In genomic region chr17:73399056-73399455, GRCh38 we compare ENCODE assay signal across 23 cellular contexts.
"Had no signal": no experiment of that assay in that cellular context is flagged by ENCODE, and none has a peak within 500 bp of the region (broad histone marks: within the 10 kb centered on the region; RNA-seq: fewer than 3 reads in every experiment).

No MANE protein-coding gene starts in this region.

- H3K4me3 ChIP-seq: neural progenitor cell, ovary, psoas muscle, right lobe of liver, sigmoid colon, stomach, thoracic aorta, thyroid gland, tibial nerve, upper lobe of left lung, vagina had no signal

- H3K9me3 ChIP-seq: ovary, psoas muscle, right lobe of liver, sigmoid colon, stomach, thoracic aorta, thyroid gland, tibial nerve, upper lobe of left lung, vagina had no signal

- H3K36me3 ChIP-seq: neural progenitor cell, ovary, right lobe of liver, sigmoid colon, stomach, thoracic aorta, thyroid gland, upper lobe of left lung, vagina had no signal

- FAIRE-seq: small intestine had no signal

- H3K4me1 ChIP-seq: neural progenitor cell, parathyroid adenoma, psoas muscle, right lobe of liver, sigmoid colon, stomach, thyroid gland, upper lobe of left lung, vagina had no signal

- H3K27me3 ChIP-seq: neural progenitor cell, ovary, right lobe of liver, sigmoid colon, stomach, thyroid gland, tibial nerve, upper lobe of left lung, vagina had no signal

- H3K27ac ChIP-seq: neural progenitor cell, ovary, parathyroid adenoma, psoas muscle, right lobe of liver, sigmoid colon, stomach, thoracic aorta, thyroid gland, tibial nerve, upper lobe of left lung, vagina had no signal

- DNase-seq: occipital lobe; ovary; sigmoid colon; small intestine; stimulated activated CD4-positive, alpha-beta T cell treated with anti-CD3 and anti-CD28 coated beads, Interleukin-15, amount 100 ng/mL, for 24 hours; stimulated activated CD4-positive, alpha-beta T cell treated with anti-CD3 and anti-CD28 coated beads, Interleukin-2, amount 100 ng/mL, for 24 hours; stimulated activated CD4-positive, alpha-beta T cell treated with anti-CD3 and anti-CD28 coated beads, Interleukin-2, amount 100 ng/mL, for 48 hours; stimulated activated CD4-positive, alpha-beta T cell treated with anti-CD3 and anti-CD28 coated beads, Interleukin-4, amount 100 ng/mL, for 24 hours; stimulated activated naive B cell treated with anti-CD40 and anti-IgM and Interleukin-4, amounts not matched to agents 10 μg/mL and 1 μg/mL and 100 μg/mL, for 72 hours; stimulated activated naive CD4-positive, alpha-beta T cell treated with Interleukin-2 at 50 U/mL for 16 hours; stomach; thyroid gland; trophoblast cell; upper lobe of left lung had no signal

- H2AFZ ChIP-seq: neural progenitor cell, parathyroid adenoma had no signal

- H3K4me2 ChIP-seq: neural progenitor cell had no signal

- ATAC-seq: psoas muscle; right cardiac atrium; right lobe of liver; stimulated activated effector memory CD8-positive, alpha-beta T cell treated with anti-CD3 and anti-CD28 coated beads, Interleukin-12 subunit alpha, Interleukin-12 subunit beta, amount 100 ng/mL, for 72 hours; stimulated activated naive B cell treated with anti-CD40 and anti-IgM and Interleukin-4, amounts not matched to agents 10 μg/mL and 1 μg/mL and 100 μg/mL, for 72 hours had no signal

- H3K9ac ChIP-seq: neural progenitor cell, parathyroid adenoma had no signal
